In the genomic region with DNA sequence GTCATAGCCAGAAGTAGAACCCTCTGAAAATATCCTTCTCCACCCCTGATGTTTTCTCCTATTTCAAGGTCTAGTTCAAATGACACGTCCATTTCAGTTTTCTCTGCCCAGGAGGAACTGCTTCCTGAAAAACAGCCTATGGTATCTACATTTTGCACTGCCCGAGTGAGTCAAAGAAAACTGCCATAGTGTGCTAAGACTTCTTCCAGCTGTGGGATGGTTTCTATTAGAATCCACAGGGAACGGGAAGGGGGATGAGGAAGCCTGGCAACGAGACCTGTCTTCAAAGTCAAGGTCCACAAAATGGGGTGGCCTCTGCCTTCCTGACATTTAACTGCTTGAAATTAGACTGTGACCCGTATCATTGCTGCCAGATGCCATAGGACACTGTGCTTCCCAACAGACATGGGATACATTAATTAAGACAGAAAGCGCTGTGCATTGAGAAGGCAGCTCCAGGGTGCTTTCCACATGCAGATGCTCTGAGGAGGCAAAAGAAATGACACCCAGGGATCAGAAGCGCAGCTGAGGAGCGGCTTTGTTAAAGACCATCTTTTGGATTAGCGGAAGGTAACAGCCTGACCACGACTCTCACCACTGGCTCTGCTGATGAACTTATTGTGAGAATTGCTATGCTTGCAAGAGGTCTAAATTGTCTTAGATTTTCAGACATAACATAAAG, we compare ENCODE assay signal across 18 cellular contexts.
"Had no signal": no experiment of that assay in that cellular context is flagged by ENCODE, and none has a peak within 500 bp of the region (broad histone marks: within the 10 kb centered on the region; RNA-seq: fewer than 3 reads in every experiment).

No MANE protein-coding gene starts in this region.

- H3K27me3 ChIP-seq: colonic mucosa, testis had no signal

- H3K4me1 ChIP-seq: colonic mucosa, psoas muscle, testis had no signal

- H3K9me3 ChIP-seq: colonic mucosa, psoas muscle, testis had no signal

- ATAC-seq: activated naive CD8-positive, alpha-beta T cell treated with anti-CD3 and anti-CD28 coated beads, Interleukin-2, amount 50 U/mL, for 24 hours; left colon; psoas muscle; sciatic nerve; stimulated activated effector memory CD8-positive, alpha-beta T cell treated with anti-CD3 and anti-CD28 coated beads, Interleukin-12 subunit alpha, Interleukin-12 subunit beta, amount 100 ng/mL, for 72 hours had no signal

- H3K36me3 ChIP-seq: brain microvascular endothelial cell, colonic mucosa had no signal

- H3K27ac ChIP-seq: brain microvascular endothelial cell, colonic mucosa, psoas muscle, testis had no signal

- H3K4me3 ChIP-seq: colonic mucosa, lung, psoas muscle, testis had no signal

- DNase-seq: activated CD4-positive, alpha-beta memory T cell treated with anti-CD3 and anti-CD28 coated beads, Interleukin-2, amount 10 ng/mL, durations not matched to agents 7 days and 5 days; activated CD4-positive, alpha-beta T cell treated with anti-CD3 and anti-CD28 coated beads for 48 hours; activated CD4-positive, CD25-positive, alpha-beta regulatory T cell; activated naive CD4-positive, alpha-beta T cell treated with Interleukin-2 at 50 U/mL for 16 hours; activated naive CD8-positive, alpha-beta T cell treated with anti-CD3 and anti-CD28 coated beads, Interleukin-2, amount 50 U/mL, for 24 hours; activated T-cell treated with anti-CD3 and anti-CD28 coated beads, Interleukin-2, amount 50 U/mL, for 24 hours; aorta; central memory CD4-positive, alpha-beta T cell; colonic mucosa; left colon; midbrain; psoas muscle; stimulated activated CD4-positive, alpha-beta T cell treated with anti-CD3 and anti-CD28 coated beads, Interleukin-4, amount 100 ng/mL, for 24 hours; testis had no signal
